8 cellular contexts compared by ENCODE assay signal in the genomic region with DNA sequence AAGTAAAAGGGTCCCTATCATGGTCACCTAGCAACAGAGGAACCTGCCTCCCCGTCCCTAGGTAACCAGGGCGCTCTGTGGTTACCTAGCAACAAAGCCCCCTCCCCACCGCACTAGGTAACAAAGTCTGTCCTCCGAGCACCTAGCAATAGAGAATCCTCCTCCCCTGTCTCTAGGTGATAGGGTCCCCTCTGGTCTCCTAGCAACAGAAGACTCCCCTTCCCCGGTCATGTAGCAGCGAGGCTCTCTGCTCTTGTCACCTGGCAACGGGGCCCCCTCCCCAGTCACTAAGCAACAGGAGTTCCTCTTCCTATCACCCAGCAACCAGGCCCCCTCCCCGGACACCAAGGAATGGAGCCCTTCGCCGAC. TPM values are rescaled to one million over a fixed set of nuclear protein-coding genes. Genes with fewer than 3 reads are reported as not detected.
DNase-seq lines count a peak whose midpoint lies in the region; ATAC-seq lines count a peak whose summit lies in the region.

No MANE protein-coding gene starts in this region.

- peaks cover 50% of the 10 kb centered on the region for H3K36me3 Mint-ChIP-seq in dendritic cell treated with granulocyte-macrophage colony-stimulating factor and Interleukin-4, amounts not matched to agents 40 ng/mL and 50 ng/mL, for 4 days (ENCODE audit: low read depth)
- H3K36me3 Mint-ChIP-seq in natural killer cell treated with Interleukin-12 subunit alpha and Interleukin-12 subunit beta and Interleukin-15 and Interleukin-18, amount 100 ng/mL, for 72 hours: no peaks in the 10 kb centered on the region

- H3K9me3 Mint-ChIP-seq in dendritic cell treated with granulocyte-macrophage colony-stimulating factor and Interleukin-4, amounts not matched to agents 40 ng/mL and 50 ng/mL, for 4 days: no peaks in the 10 kb centered on the region
- no peaks in the 10 kb centered on the region for H3K9me3 Mint-ChIP-seq in natural killer cell treated with Interleukin-12 subunit alpha and Interleukin-12 subunit beta and Interleukin-15 and Interleukin-18, amount 100 ng/mL, for 72 hours

- DNase-seq in NCI-H526 (lab: John Stamatoyannopoulos, UW) (peak; percentile 87 to 91), NCI-H526 treated with DMSO at 0.1 percent for 48 hours (lab: John Stamatoyannopoulos, UW) (no peak), NCI-H748 treated with DMSO at 0.1 percent for 48 hours (lab: John Stamatoyannopoulos, UW) (peak; percentile 97)
- no peak for DNase-seq in natural killer cell treated with Interleukin-12 subunit alpha and Interleukin-12 subunit beta and Interleukin-15 and Interleukin-18, amount 100 ng/mL, for 72 hours (ENCODE audit: low spot score)

- H3K4me3 Mint-ChIP-seq in dendritic cell treated with granulocyte-macrophage colony-stimulating factor and Interleukin-4, amounts not matched to agents 40 ng/mL and 50 ng/mL, for 4 days: peak overlapping the region; percentile 72
- peak overlapping the region; percentile 94 for H3K4me3 Mint-ChIP-seq in natural killer cell treated with Interleukin-12 subunit alpha and Interleukin-12 subunit beta and Interleukin-15 and Interleukin-18, amount 100 ng/mL, for 72 hours

- peaks cover 22% of the 10 kb centered on the region for H3K27me3 Mint-ChIP-seq in dendritic cell treated with granulocyte-macrophage colony-stimulating factor and Interleukin-4, amounts not matched to agents 40 ng/mL and 50 ng/mL, for 4 days
- H3K27me3 Mint-ChIP-seq in natural killer cell treated with Interleukin-12 subunit alpha and Interleukin-12 subunit beta and Interleukin-15 and Interleukin-18, amount 100 ng/mL, for 72 hours: no peaks in the 10 kb centered on the region

- peak overlapping the region; percentile 84 for H3K27ac Mint-ChIP-seq in dendritic cell treated with granulocyte-macrophage colony-stimulating factor and Interleukin-4, amounts not matched to agents 40 ng/mL and 50 ng/mL, for 4 days
- H3K27ac Mint-ChIP-seq in natural killer cell treated with Interleukin-12 subunit alpha and Interleukin-12 subunit beta and Interleukin-15 and Interleukin-18, amount 100 ng/mL, for 72 hours: peak overlapping the region; percentile 60 to 88

- H3K4me1 Mint-ChIP-seq in dendritic cell treated with granulocyte-macrophage colony-stimulating factor and Interleukin-4, amounts not matched to agents 40 ng/mL and 50 ng/mL, for 4 days (ENCODE audit: low read depth): peaks cover 42% of the 10 kb centered on the region
- H3K4me1 Mint-ChIP-seq in natural killer cell treated with Interleukin-12 subunit alpha and Interleukin-12 subunit beta and Interleukin-15 and Interleukin-18, amount 100 ng/mL, for 72 hours (ENCODE audit: low read depth in 2 of 2): peaks cover 22 to 26% of the 10 kb centered on the region in 2 donors

- intact Hi-C loops in dendritic cell treated with granulocyte-macrophage colony-stimulating factor and Interleukin-4, amounts not matched to agents 40 ng/mL and 50 ng/mL, for 4 days (cut with micrococcal nuclease): loop anchor here (1.0 kb wide), 1 partner anchor 34 kb away; a partner anchor contains a TSS

- ATAC-seq in natural killer cell treated with Interleukin-12 subunit alpha and Interleukin-12 subunit beta and Interleukin-15 and Interleukin-18, amount 100 ng/mL, for 72 hours: no peak
- ATAC-seq in GM21786 (IDR thresholded peaks at IDR 0.05; ENCODE audit: unreplicated experiment) (no peak), GM21360 (IDR thresholded peaks at IDR 0.05; ENCODE audit: unreplicated experiment) (no peak), GM21515 (IDR thresholded peaks at IDR 0.05; ENCODE audit: unreplicated experiment) (no peak)

RNA-seq across cellular contexts. Expression of a gene that starts 0.3 kb away (rescaled TPM):
- 10 to 100 TPM; 39.8 to 46.0 TPM for total RNA-seq in natural killer cell treated with Interleukin-12 subunit alpha and Interleukin-12 subunit beta and Interleukin-15 and Interleukin-18, amount 100 ng/mL, for 72 hours

RNA-seq across cellular contexts. Expression of a gene that starts 3.0 kb away (rescaled TPM):
- not detected for total RNA-seq in natural killer cell treated with Interleukin-12 subunit alpha and Interleukin-12 subunit beta and Interleukin-15 and Interleukin-18, amount 100 ng/mL, for 72 hours

RNA-seq across cellular contexts. Expression of a gene that starts 34.0 kb away (rescaled TPM):
- total RNA-seq in natural killer cell treated with Interleukin-12 subunit alpha and Interleukin-12 subunit beta and Interleukin-15 and Interleukin-18, amount 100 ng/mL, for 72 hours: 1 to 10 TPM in 1 of 2 donors, not detected in 1; 1.1 TPM

RNA-seq across cellular contexts. Expression of a gene that starts 34.4 kb away (rescaled TPM):
- 100 to 1,000 TPM in 1 of 2 donors, 10 to 100 TPM in 1; 84.1 to 106 TPM for total RNA-seq in natural killer cell treated with Interleukin-12 subunit alpha and Interleukin-12 subunit beta and Interleukin-15 and Interleukin-18, amount 100 ng/mL, for 72 hours

RNA-seq across cellular contexts. Expression of a gene that starts 57.6 kb away (rescaled TPM):
- not detected for total RNA-seq in natural killer cell treated with Interleukin-12 subunit alpha and Interleukin-12 subunit beta and Interleukin-15 and Interleukin-18, amount 100 ng/mL, for 72 hours

Comparison
In these comparisons a context has a peak if more than half of its experiments do, and no peak if none do; other contexts are left out.
1. DNase-seq: peak in NCI-H526 (2 of 2) and NCI-H748 treated with DMSO at 0.1 percent for 48 hours (single experiment); none in NCI-H526 treated with DMSO at 0.1 percent for 48 hours (single experiment) and natural killer cell treated with Interleukin-12 subunit alpha and Interleukin-12 subunit beta and Interleukin-15 and Interleukin-18, amount 100 ng/mL, for 72 hours (single experiment).